8 cellular contexts compared by ENCODE assay signal in genomic region chr3:39808467-39809180, GRCh38. TPM values are rescaled to one million over a fixed set of nuclear protein-coding genes. Genes with fewer than 3 reads are reported as not detected.
DNase-seq lines count a peak whose midpoint lies in the region; ATAC-seq and TF ChIP-seq lines count a peak whose summit lies in the region.

No MANE protein-coding gene starts in this region.

- H3K27ac ChIP-seq in body of pancreas (peak overlapping the region; percentile 12 to 55 (median 54)), subcutaneous abdominal adipose tissue (ENCODE audit: low read depth, low read length) (no peak overlapping the region)

- H3K4me3 ChIP-seq in body of pancreas: no peak overlapping the region
- peak overlapping the region; percentile 65 to 74 (median 70) for H3K4me3 ChIP-seq in subcutaneous abdominal adipose tissue (ENCODE audit: low read depth in 1 of 5, low read length in 5 of 5)

- ATAC-seq in HG03460 (IDR thresholded peaks at IDR 0.05; ENCODE audit: unreplicated experiment) (peak; percentile 10), body of pancreas (peak; percentile 13), left colon (peak; percentile 5), GM18502 (IDR thresholded peaks at IDR 0.05; ENCODE audit: poor library complexity, unreplicated experiment) (no peak), GM19467 (IDR thresholded peaks at IDR 0.05; ENCODE audit: unreplicated experiment) (no peak)

- TF ChIP-seq POLR2A in body of pancreas (IDR thresholded peaks at IDR 0.05): no peak

- in situ Hi-C loops in G401 (cut with HindIII; ENCODE audit: low sequenced_read_pairs): no loop called here

- H3K4me1 ChIP-seq in body of pancreas: peaks cover 26% of the 10 kb centered on the region
- peaks cover 0 to 30% (median 24%) of the 10 kb centered on the region in 5 donors for H3K4me1 ChIP-seq in subcutaneous abdominal adipose tissue (ENCODE audit: control insufficient read depth in 5 of 5, insufficient read depth in 5 of 5, low read length in 5 of 5)

- H3K27me3 ChIP-seq in body of pancreas: no peaks in the 10 kb centered on the region
- H3K27me3 ChIP-seq in subcutaneous abdominal adipose tissue (ENCODE audit: control insufficient read depth in 5 of 5, insufficient read depth in 4 of 5, low read length in 5 of 5): peaks cover 5 to 28% (median 15%) of the 10 kb centered on the region in 5 donors

- no peak for TF ChIP-seq CTCF in body of pancreas (IDR thresholded peaks at IDR 0.05)

- no peaks in the 10 kb centered on the region for H3K9me3 ChIP-seq in body of pancreas
- peaks cover 0 to 3% (median 0%) of the 10 kb centered on the region in 5 donors for H3K9me3 ChIP-seq in subcutaneous abdominal adipose tissue (ENCODE audit: control insufficient read depth in 5 of 5, low read length in 5 of 5)

- DNase-seq in G401 (ENCODE audit: low spot score) (peak; percentile 69), body of pancreas (peak; percentile 28 to 61 (median 38)), left colon (peak in 1 of 2 donors; percentile 23), NCI-H446 (lab: John Stamatoyannopoulos, UW) (no peak)

- peak overlapping the region in 3 of 5 donors; percentile 36 to 55 (median 49) for H3K9ac ChIP-seq in subcutaneous abdominal adipose tissue (ENCODE audit: low read length in 5 of 5)

- intact Hi-C loops in body of pancreas (cut with DNase I): no loop called here
- intact Hi-C loops in left colon (cut with DNase I, micrococcal nuclease): no loop called here

- 9 to 26% methylated on average over 12 to 26 of the region's 26 CpGs for WGBS in body of pancreas, 2 donors

- no peaks in the 10 kb centered on the region for H3K36me3 ChIP-seq in body of pancreas (replicated peaks in 1 of 2; ENCODE audit: insufficient read depth in 1 of 2, low read depth in 2 of 2)
- H3K36me3 ChIP-seq in subcutaneous abdominal adipose tissue (ENCODE audit: control insufficient read depth in 5 of 5, insufficient read depth in 5 of 5, low read length in 5 of 5): no peaks in the 10 kb centered on the region

RNA-seq across cellular contexts. Expression of gene MYRIP, which starts 0.8 kb away (rescaled TPM):
- total RNA-seq in G401 (2014; rRNA removed; shearing (Covaris generic)): not detected in 2 replicates
- total RNA-seq in body of pancreas: 10 to 100 TPM in 1 of 2 donors, 1 to 10 TPM in 1; 5.2 to 12.5 TPM
- 1 to 10 TPM; 8.9 to 9.1 TPM for total RNA-seq in left colon

Comparison
In these comparisons a context has a peak if more than half of its experiments do, and no peak if none do; other contexts are left out.
1. DNase-seq: peak in G401 (single experiment) and body of pancreas (4 of 4); none in NCI-H446 (0 of 2).
2. ATAC-seq: peak in HG03460 (single experiment), body of pancreas (single experiment) and left colon (single experiment); none in GM18502 (single experiment) and GM19467 (single experiment).
3. H3K4me3 ChIP-seq: peak in subcutaneous abdominal adipose tissue (5 of 5); none in body of pancreas (0 of 2).